ENCODE assay signal across 9 cellular contexts in the genomic region with DNA sequence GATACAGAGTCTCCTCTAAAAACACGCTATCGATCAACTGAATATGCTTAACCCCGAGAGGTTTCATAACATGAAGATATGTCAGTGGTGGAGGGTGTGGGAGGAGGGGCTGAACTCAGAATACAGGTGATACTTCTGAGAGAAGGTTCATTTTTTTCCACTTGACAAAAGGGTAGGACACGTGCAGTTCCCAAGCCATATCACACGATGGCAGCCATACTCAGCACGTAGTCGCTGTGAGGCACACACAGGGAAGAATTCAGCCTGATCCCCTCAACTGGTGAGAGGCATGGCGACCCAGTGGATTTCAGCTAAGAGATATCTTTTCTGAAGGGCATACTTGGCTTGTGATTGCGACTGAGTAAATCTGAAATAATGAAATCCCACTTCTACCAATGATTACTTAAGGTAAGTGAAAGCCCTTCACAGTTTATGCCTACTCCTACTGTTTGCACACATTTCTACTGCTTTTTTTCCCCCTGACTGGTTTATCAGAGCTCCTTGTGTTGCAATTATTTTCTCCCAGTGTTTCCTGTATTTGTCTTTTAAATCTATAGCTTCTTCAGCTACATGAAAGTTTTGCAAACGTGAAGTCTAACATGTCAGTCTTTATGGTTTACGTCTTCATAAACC.
DNase-seq lines count a peak whose midpoint lies in the region; TF ChIP-seq lines count a peak whose summit lies in the region.
"Had no signal": no experiment of that assay in that cellular context is flagged by ENCODE, and none has a peak within 500 bp of the region (broad histone marks: within the 10 kb centered on the region; RNA-seq: fewer than 3 reads in every experiment).

No MANE protein-coding gene starts in this region.

- POLR2A ChIA-PET in HEK293T (lab: Yijun Ruan, JAX) = no interaction called here

- DNase-seq in NCI-H1694 treated with DMSO at 0.1 percent for 48 hours (lab: John Stamatoyannopoulos, UW) = peak; percentile 4
- no peak for DNase-seq in NCI-H1694 (lab: John Stamatoyannopoulos, UW)
- DNase-seq in HEK293T (ENCODE audit: extremely low spot score) = peak; percentile 28
- DNase-seq in NCI-H2196 (lab: John Stamatoyannopoulos, UW; ENCODE audit: unreplicated experiment) = peak; percentile 8
- no peak for DNase-seq in astrocyte of the cerebellum (ENCODE audit: low read depth)
- DNase-seq in left kidney (ENCODE audit: low read depth, low spot score) = peak; percentile 87
- DNase-seq in cortex of kidney (lab: John Stamatoyannopoulos, UW) = no peak
- no peak for DNase-seq in ovary

- intact Hi-C loops in ovary (cut with DNase I) = no loop called here

- H3K27ac ChIP-seq in ovary = no peak overlapping the region
- H3K27ac ChIP-seq: BLaER1 treated with 17β-estradiol and CSF1 and Interleukin-3, amounts not matched to agents 10 nM and 100 nM had no signal

- no peaks in the 10 kb centered on the region for H3K27me3 ChIP-seq in ovary
- H3K27me3 ChIP-seq: BLaER1 treated with 17β-estradiol and CSF1 and Interleukin-3, amounts not matched to agents 10 nM and 100 nM had no signal

- no peaks in the 10 kb centered on the region for H3K4me1 ChIP-seq in ovary (ENCODE audit: insufficient read depth)

- TF ChIP-seq POLR2A in ovary (IDR thresholded peaks at IDR 0.05) = no peak

- TF ChIP-seq EP300 in ovary (IDR thresholded peaks at IDR 0.05) = no peak

- CTCF ChIA-PET in HEK293T (lab: Yijun Ruan, JAX) = interaction anchor here (0.5 to 1.9 kb wide), 7 partner anchors 10 to 326 kb away, joined by 3 to 20 read pairs (median 3); a partner anchor contains a TSS

- H3K4me3 ChIP-seq in astrocyte of the cerebellum (ENCODE audit: low read depth, low read length) (no peak overlapping the region), ovary (no peak overlapping the region)
- H3K4me3 ChIP-seq: BLaER1 treated with 17β-estradiol and CSF1 and Interleukin-3, amounts not matched to agents 10 nM and 100 nM had no signal

- in situ Hi-C loops in astrocyte of the cerebellum (cut with HindIII; ENCODE audit: low sequenced_read_pairs) = no loop called here

- 43 to 51% (median 44%) methylated on average over 11 of the region's 11 CpGs for WGBS in ovary, 3 donors

- H3K36me3 ChIP-seq in ovary = no peaks in the 10 kb centered on the region
- H3K36me3 ChIP-seq: BLaER1 treated with 17β-estradiol and CSF1 and Interleukin-3, amounts not matched to agents 10 nM and 100 nM had no signal

- no peaks in the 10 kb centered on the region for H3K9me3 ChIP-seq in ovary
- H3K9me3 ChIP-seq: BLaER1 treated with 17β-estradiol and CSF1 and Interleukin-3, amounts not matched to agents 10 nM and 100 nM had no signal

- peak; percentile 56 for TF ChIP-seq CTCF in astrocyte of the cerebellum (IDR thresholded peaks at IDR 0.05; ENCODE audit: low read depth, low read length, missing control alignments)
- TF ChIP-seq CTCF in ovary (IDR thresholded peaks at IDR 0.05) = no peak

TF ChIP-seq in HEK293T, 16 proteins besides CTCF, POLR2A, EP300 and RAD21:
- TF ChIP-seq FOXM1 (IDR thresholded peaks at IDR 0.05; ENCODE audit: borderline replicate concordance) = no peak
- TF ChIP-seq L3MBTL2 (conservative IDR thresholded peaks at IDR 0.05) = peak; percentile 42; the same call in 1 of the 2 replicates

Comparison
In these comparisons a context has a peak if more than half of its experiments do, and no peak if none do; other contexts are left out.
1. DNase-seq: peak in NCI-H1694 treated with DMSO at 0.1 percent for 48 hours (single experiment), HEK293T (single experiment), NCI-H2196 (single experiment) and left kidney (single experiment); none in NCI-H1694 (single experiment), astrocyte of the cerebellum (single experiment), cortex of kidney (single experiment) and ovary (0 of 5).